32 cellular contexts compared by ENCODE assay signal in genomic region chr9:136786451-136786850, GRCh38. TPM values are rescaled to one million over a fixed set of nuclear protein-coding genes. Genes with fewer than 3 reads are reported as not detected.
A peak's percentile ranks its signal among the peaks of the same experiment; 100 is the strongest.
DNase-seq lines count a peak whose midpoint lies in the region; TF ChIP-seq lines count a peak whose summit lies in the region.
"Had no signal": no experiment of that assay in that cellular context is flagged by ENCODE, and none has a peak within 500 bp of the region (broad histone marks: within the 10 kb centered on the region; RNA-seq: fewer than 3 reads in every experiment).

No MANE protein-coding gene starts in this region.

- H3K27me3 Mint-ChIP-seq in CD8-positive, alpha-beta memory T cell = peaks cover 3 to 8% of the 10 kb centered on the region in 2 donors
- no peaks in the 10 kb centered on the region for H3K27me3 Mint-ChIP-seq in progenitor cell of endocrine pancreas
- H3K27me3 Mint-ChIP-seq: naive B cell had no signal

- no peak overlapping the region for H3K4me3 Mint-ChIP-seq in CD8-positive, alpha-beta memory T cell
- H3K4me3 Mint-ChIP-seq in progenitor cell of endocrine pancreas (ENCODE audit: low read depth) = no peak overlapping the region
- H3K4me3 Mint-ChIP-seq: activated CD4-positive, alpha-beta memory T cell treated with anti-CD3 and anti-CD28 coated beads, Interleukin-2, amount 10 ng/mL, durations not matched to agents 7 days and 5 days; activated naive CD4-positive, alpha-beta T cell treated with anti-CD3 and anti-CD28 coated beads for 36 hours; naive B cell; stimulated activated memory B cell treated with anti-CD40 and anti-IgM and Interleukin-4, amounts not matched to agents 10 μg/mL and 1 μg/mL and 100 μg/mL, for 72 hours had no signal

- H3K36me3 ChIP-seq in CD8-positive, alpha-beta memory T cell (ENCODE audit: insufficient read depth, low read length) = no peaks in the 10 kb centered on the region
- no peaks in the 10 kb centered on the region for H3K36me3 ChIP-seq in esophagus muscularis mucosa
- H3K36me3 ChIP-seq: adrenal gland; BLaER1 treated with 17β-estradiol and CSF1 and Interleukin-3, amounts not matched to agents 10 nM and 100 nM; breast epithelium; colonic mucosa had no signal

- intact Hi-C loops in esophagus muscularis mucosa (cut with DNase I) = loop anchor here (2.0 to 5.0 kb wide), 2 partner anchors 166 to 248 kb away; partner anchors contain the start of gene LCN12

- POLR2A ChIA-PET in CD8-positive, alpha-beta memory T cell (lab: Charles Lee) = no interaction called here

- DNase-seq in CD8-positive, alpha-beta memory T cell = no peak
- DNase-seq in inferior parietal cortex (ENCODE audit: extremely low spot score) (peak; percentile 68), substantia nigra (lab: John Stamatoyannopoulos, UW) (peak in 38 of 49 donors; percentile 19 to 87 (median 55)), esophagus muscularis mucosa (ENCODE audit: extremely low spot score) (no peak), progenitor cell of endocrine pancreas (ENCODE audit: low spot score, unreplicated experiment) (no peak), AML-193 (lab: John Stamatoyannopoulos, UW) (no peak)
- DNase-seq: activated CD4-positive, alpha-beta memory T cell treated with anti-CD3 and anti-CD28 coated beads, Interleukin-2, amount 10 ng/mL, durations not matched to agents 7 days and 5 days; activated CD8-positive, alpha-beta memory T cell treated with anti-CD3 and anti-CD28 coated beads, Interleukin-2, amount 50 U/mL, for 48 hours; activated naive CD4-positive, alpha-beta T cell treated with anti-CD3 and anti-CD28 coated beads for 36 hours; adrenal gland; Calu3; colonic mucosa; effector CD8-positive, alpha-beta T cell; HCEC 1CT; islet precursor cell; Karpas-422; left ventricle myocardium superior; naive B cell; NCI-H1417 treated with DMSO at 0.1 percent for 48 hours; NCI-H226; NCI-H526 treated with DMSO at 0.1 percent for 48 hours; Right ventricle myocardium superior; testis had no signal

- H3K27ac Mint-ChIP-seq in CD8-positive, alpha-beta memory T cell = no peak overlapping the region
- no peak overlapping the region for H3K27ac Mint-ChIP-seq in progenitor cell of endocrine pancreas
- H3K27ac Mint-ChIP-seq: activated CD4-positive, alpha-beta memory T cell treated with anti-CD3 and anti-CD28 coated beads, Interleukin-2, amount 10 ng/mL, durations not matched to agents 7 days and 5 days; activated naive CD4-positive, alpha-beta T cell treated with anti-CD3 and anti-CD28 coated beads for 36 hours; stimulated activated memory B cell treated with anti-CD40 and anti-IgM and Interleukin-4, amounts not matched to agents 10 μg/mL and 1 μg/mL and 100 μg/mL, for 72 hours had no signal

- CTCF ChIA-PET in CD8-positive, alpha-beta memory T cell (lab: Charles Lee) = interaction anchor here (1.0 to 5.6 kb wide), 9 partner anchors 8 to 441 kb away, joined by 3 to 51 read pairs (median 5); partner anchors contain the start of gene RNF224

- H3K27me3 ChIP-seq in CD8-positive, alpha-beta memory T cell (ENCODE audit: insufficient read depth, low read length, poor library complexity, severe bottlenecking) = no peaks in the 10 kb centered on the region
- no peaks in the 10 kb centered on the region for H3K27me3 ChIP-seq in esophagus muscularis mucosa
- H3K27me3 ChIP-seq: adrenal gland, breast epithelium, colonic mucosa, testis had no signal

- TF ChIP-seq POLR2A in esophagus muscularis mucosa (IDR thresholded peaks at IDR 0.05; ENCODE audit: low read depth) = no peak

- H3K4me3 ChIP-seq in CD8-positive, alpha-beta memory T cell (ENCODE audit: low read length) = no peak overlapping the region
- no peak overlapping the region for H3K4me3 ChIP-seq in esophagus muscularis mucosa
- H3K4me3 ChIP-seq: adrenal gland; BLaER1 treated with 17β-estradiol and CSF1 and Interleukin-3, amounts not matched to agents 10 nM and 100 nM; breast epithelium; colonic mucosa; testis had no signal

- H3K9me3 Mint-ChIP-seq in CD8-positive, alpha-beta memory T cell = no peaks in the 10 kb centered on the region
- H3K9me3 Mint-ChIP-seq in progenitor cell of endocrine pancreas (ENCODE audit: low read depth) = no peaks in the 10 kb centered on the region
- H3K9me3 Mint-ChIP-seq: activated CD4-positive, alpha-beta memory T cell treated with anti-CD3 and anti-CD28 coated beads, Interleukin-2, amount 10 ng/mL, durations not matched to agents 7 days and 5 days; activated naive CD4-positive, alpha-beta T cell treated with anti-CD3 and anti-CD28 coated beads for 36 hours; naive B cell; stimulated activated memory B cell treated with anti-CD40 and anti-IgM and Interleukin-4, amounts not matched to agents 10 μg/mL and 1 μg/mL and 100 μg/mL, for 72 hours had no signal

- peaks cover 5% of the 10 kb centered on the region for H3K4me1 ChIP-seq in CD8-positive, alpha-beta memory T cell (ENCODE audit: insufficient read depth, low read length)
- peaks cover 11 to 20% (median 19%) of the 10 kb centered on the region in 4 donors for H3K4me1 ChIP-seq in esophagus muscularis mucosa

- peak overlapping the region; percentile 7 for H3K27ac ChIP-seq in CD8-positive, alpha-beta memory T cell (ENCODE audit: low read depth, low read length)
- H3K27ac ChIP-seq in angular gyrus (ENCODE audit: low read depth, low read length) = peak overlapping the region; percentile 92
- H3K27ac ChIP-seq in substantia nigra (ENCODE audit: low read depth, low read length, poor library complexity, severe bottlenecking) = peak overlapping the region; percentile 93
- no peak overlapping the region for H3K27ac ChIP-seq in esophagus muscularis mucosa (replicated peaks in 1 of 4)
- H3K27ac ChIP-seq: BLaER1 treated with 17β-estradiol and CSF1 and Interleukin-3, amounts not matched to agents 10 nM and 100 nM; colonic mucosa; testis had no signal

- no peak for TF ChIP-seq EP300 in esophagus muscularis mucosa (IDR thresholded peaks at IDR 0.05)

- H3K9me3 ChIP-seq in CD8-positive, alpha-beta memory T cell (ENCODE audit: low read length) = no peaks in the 10 kb centered on the region
- no peaks in the 10 kb centered on the region for H3K9me3 ChIP-seq in esophagus muscularis mucosa
- H3K9me3 ChIP-seq: adrenal gland; BLaER1 treated with 17β-estradiol and CSF1 and Interleukin-3, amounts not matched to agents 10 nM and 100 nM; breast epithelium; colonic mucosa; testis had no signal

- 65% methylated on average over 10 of the region's 10 CpGs for WGBS in esophagus muscularis mucosa

- peaks cover 0 to under 1% (median 0%) of the 10 kb centered on the region in 3 donors for H3K36me3 Mint-ChIP-seq in CD8-positive, alpha-beta memory T cell
- no peaks in the 10 kb centered on the region for H3K36me3 Mint-ChIP-seq in progenitor cell of endocrine pancreas (ENCODE audit: insufficient read depth)
- H3K36me3 Mint-ChIP-seq: naive B cell; stimulated activated memory B cell treated with anti-CD40 and anti-IgM and Interleukin-4, amounts not matched to agents 10 μg/mL and 1 μg/mL and 100 μg/mL, for 72 hours had no signal

- TF ChIP-seq CTCF in esophagus muscularis mucosa (IDR thresholded peaks at IDR 0.05) = no peak
- TF ChIP-seq CTCF in progenitor cell of endocrine pancreas (IDR thresholded peaks at IDR 0.05; ENCODE audit: unreplicated experiment) = no peak

- H3K4me1 Mint-ChIP-seq in CD8-positive, alpha-beta memory T cell = peaks cover 12 to 26% (median 19%) of the 10 kb centered on the region in 3 donors
- peaks cover 45% of the 10 kb centered on the region for H3K4me1 Mint-ChIP-seq in progenitor cell of endocrine pancreas (ENCODE audit: low read depth)

RNA-seq across cellular contexts. Expression of gene TMEM141, which starts 4.7 kb away (rescaled TPM):
- total RNA-seq in CD8-positive, alpha-beta memory T cell = 10 to 100 TPM; 50.1 to 50.6 TPM
- polyA plus RNA-seq in CD8-positive, alpha-beta memory T cell = 37.8 TPM
- 10 to 100 TPM; 27.9 to 48.7 (median 31.5) TPM for total RNA-seq in esophagus muscularis mucosa
- 57.8 and 62.2 TPM in 2 replicates for total RNA-seq in progenitor cell of endocrine pancreas

RNA-seq across cellular contexts. Expression of gene CCDC183, which starts 9.7 kb away (rescaled TPM):
- under 1 TPM in 1 of 2 experiments, not detected in 1; 0.73 TPM for total RNA-seq in CD8-positive, alpha-beta memory T cell
- 0.26 TPM for polyA plus RNA-seq in CD8-positive, alpha-beta memory T cell
- total RNA-seq in esophagus muscularis mucosa (1 to 10 TPM in 2 of 4 donors, under 1 TPM in 2; 0.33 to 2.5 (median 1.4) TPM), progenitor cell of endocrine pancreas (9.0 and 9.5 TPM in 2 replicates)

RNA-seq across cellular contexts. Expression of gene RABL6, which starts 21.3 kb away (rescaled TPM):
- total RNA-seq in CD8-positive, alpha-beta memory T cell = 100 to 1,000 TPM in 1 of 2 experiments, 10 to 100 TPM in 1; 98.2 to 106 TPM
- 20.9 TPM for polyA plus RNA-seq in CD8-positive, alpha-beta memory T cell
- total RNA-seq in esophagus muscularis mucosa = 100 to 1,000 TPM in 1 of 4 donors, 10 to 100 TPM in 3; 56.3 to 110 (median 83.0) TPM
- total RNA-seq in progenitor cell of endocrine pancreas = 129 and 130 TPM in 2 replicates

RNA-seq across cellular contexts. Expression of gene LCN15, which starts 22.1 kb away (rescaled TPM):
- not detected for total RNA-seq in CD8-positive, alpha-beta memory T cell
- polyA plus RNA-seq in CD8-positive, alpha-beta memory T cell = not detected
- total RNA-seq in esophagus muscularis mucosa (not detected), progenitor cell of endocrine pancreas (not detected in 2 replicates)
- total RNA-seq: activated CD4-positive, alpha-beta memory T cell treated with anti-CD3 and anti-CD28 coated beads, Interleukin-2, amount 10 ng/mL, durations not matched to agents 7 days and 5 days; activated naive CD4-positive, alpha-beta T cell treated with anti-CD3 and anti-CD28 coated beads for 36 hours; adrenal gland; breast epithelium; Calu3; epithelial cell of proximal tubule; renal cortical epithelial cell; Right ventricle myocardium superior; skeletal muscle tissue; T-helper 2 cell treated with Interferon-gamma antibody and Interleukin-4, amounts not matched to agents 100 ng/mL and 5 ng/mL, for 36 hours had no signal
- polyA plus RNA-seq: adrenal gland had no signal

RNA-seq across cellular contexts. Expression of gene LCN8, which starts 28.4 kb away (rescaled TPM):
- total RNA-seq in CD8-positive, alpha-beta memory T cell = not detected
- not detected for polyA plus RNA-seq in CD8-positive, alpha-beta memory T cell
- total RNA-seq in esophagus muscularis mucosa (not detected), progenitor cell of endocrine pancreas (not detected in 2 replicates)
- total RNA-seq: activated CD4-positive, alpha-beta memory T cell treated with anti-CD3 and anti-CD28 coated beads, Interleukin-2, amount 10 ng/mL, durations not matched to agents 7 days and 5 days; activated naive CD4-positive, alpha-beta T cell treated with anti-CD3 and anti-CD28 coated beads for 36 hours; adrenal gland; breast epithelium; Calu3; colonic mucosa; epithelial cell of proximal tubule; left ventricle myocardium superior; mesenteric fat pad; renal cortical epithelial cell; Right ventricle myocardium superior; skeletal muscle tissue; T-helper 2 cell treated with Interferon-gamma antibody and Interleukin-4, amounts not matched to agents 100 ng/mL and 5 ng/mL, for 36 hours; testis had no signal
- polyA plus RNA-seq: adrenal gland had no signal

Comparison
In these comparisons a context has a peak if more than half of its experiments do, and no peak if none do; other contexts are left out.
1. DNase-seq: peak in inferior parietal cortex (single experiment) and substantia nigra (38 of 49); none in CD8-positive, alpha-beta memory T cell (0 of 5), esophagus muscularis mucosa (single experiment), progenitor cell of endocrine pancreas (single experiment) and AML-193 (0 of 2).
2. H3K27ac ChIP-seq: peak in CD8-positive, alpha-beta memory T cell (single experiment), angular gyrus (single experiment) and substantia nigra (single experiment); none in esophagus muscularis mucosa (0 of 4).